In the genomic region with DNA sequence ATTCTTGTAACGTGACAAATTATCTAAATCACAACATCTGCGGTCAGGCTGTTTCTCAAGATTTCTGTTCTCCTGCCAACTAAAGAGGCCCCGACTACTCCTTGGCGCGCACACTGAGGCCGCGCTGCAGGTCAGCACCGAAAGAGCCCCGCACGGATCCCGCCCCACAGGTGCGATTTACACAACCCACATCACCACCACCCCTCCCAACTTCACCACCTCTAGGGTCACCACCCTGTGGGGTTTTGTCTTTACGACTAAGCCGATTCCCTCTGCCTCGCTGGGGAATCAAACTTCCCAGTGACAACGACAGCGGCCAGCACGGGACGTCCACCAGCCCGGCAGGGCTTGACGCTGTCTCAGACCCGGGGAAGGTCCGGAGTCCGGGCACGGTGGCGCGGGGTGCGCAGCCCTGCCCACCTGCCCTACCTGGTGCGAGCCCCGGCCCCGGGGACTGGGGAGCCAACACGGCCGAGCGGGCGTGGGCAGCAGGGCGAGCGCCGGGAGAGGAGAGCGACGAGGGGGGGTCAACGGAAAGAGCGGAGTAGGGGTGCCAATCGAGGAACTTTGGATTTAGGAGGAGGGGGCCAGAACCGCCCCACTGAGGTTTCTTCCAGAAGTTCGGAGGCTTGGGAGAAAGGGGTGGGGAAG, we compare ENCODE assay signal across 8 cellular contexts. TPM values are rescaled to one million over a fixed set of nuclear protein-coding genes. Genes with fewer than 3 reads are reported as not detected.
DNase-seq lines count a peak whose midpoint lies in the region; ATAC-seq and TF ChIP-seq lines count a peak whose summit lies in the region.

No MANE protein-coding gene starts in this region.

- peaks cover 34% of the 10 kb centered on the region for H3F3A ChIP-seq in SK-N-SH (replicated peaks; ENCODE audit: insufficient read depth)

- 1% methylated on average over 31 of the region's 45 CpGs for WGBS in SK-N-SH (ENCODE audit: low lambda C conversion rate)
- 1 to 2% methylated on average over 37 to 39 of the region's 45 CpGs for WGBS in thyroid gland, 2 donors

- no peak for TF ChIP-seq CTCF in SK-N-SH (IDR thresholded peaks at IDR 0.05)
- TF ChIP-seq CTCF in coronary artery (IDR thresholded peaks at IDR 0.05): no peak
- TF ChIP-seq CTCF in lower lobe of right lung (IDR thresholded peaks at IDR 0.05): no peak
- TF ChIP-seq CTCF in thyroid gland (IDR thresholded peaks at IDR 0.05): no peak

- H3K4me2 ChIP-seq in SK-N-SH: peak overlapping the region; percentile 92

- H2AFZ ChIP-seq in SK-N-SH (ENCODE audit: low read depth): peak overlapping the region; percentile 23; the same call in 1 of the 2 replicates

- no peak for TF ChIP-seq EP300 in SK-N-SH (IDR thresholded peaks at IDR 0.05; ENCODE audit: borderline replicate concordance in 1 of 2, low read depth in 1 of 2, low read length in 1 of 2)

- peak in 1 of 2 donors; percentile 24 for TF ChIP-seq POLR2A in thyroid gland (IDR thresholded peaks at IDR 0.05)

- peak overlapping the region; percentile 94 for H3K9ac ChIP-seq in SK-N-SH

- intact Hi-C loops in lower lobe of right lung (cut with DNase I) (no loop called here), thyroid gland (cut with DNase I) (no loop called here)

- CTCF ChIA-PET in SK-N-SH (lab: Yijun Ruan, JAX): no interaction called here

- POLR2A ChIA-PET in SK-N-SH (lab: Yijun Ruan, JAX): no interaction called here

- H3K4me3 ChIP-seq in SK-N-SH (ENCODE audit: low read depth in 2 of 2, low read length in 1 of 2): peak overlapping the region; percentile 79 to 94
- H3K4me3 ChIP-seq in coronary artery: peak overlapping the region; percentile 95
- peak overlapping the region; percentile 79 for H3K4me3 ChIP-seq in lower lobe of right lung
- H3K4me3 ChIP-seq in thyroid gland (replicated peaks in 1 of 3): peak overlapping the region; percentile 76 to 91 (median 78)

- H3K27me3 ChIP-seq in SK-N-SH (ENCODE audit: insufficient read depth) (no peaks in the 10 kb centered on the region), lower lobe of right lung (ENCODE audit: low read depth) (peaks cover 19% of the 10 kb centered on the region), thyroid gland (no peaks in the 10 kb centered on the region)

- peaks cover 57% of the 10 kb centered on the region for H3K79me2 ChIP-seq in SK-N-SH (ENCODE audit: insufficient read depth)

- TF ChIP-seq RAD21 in SK-N-SH (IDR thresholded peaks at IDR 0.05; ENCODE audit: low read length): no peak

- H3K27ac ChIP-seq in SK-N-SH (ENCODE audit: low read depth in 2 of 2, low read length in 1 of 2): peak overlapping the region; percentile 73 to 88
- H3K27ac ChIP-seq in coronary artery: peak overlapping the region; percentile 97 to 99
- peak overlapping the region; percentile 94 for H3K27ac ChIP-seq in lower lobe of right lung
- peak overlapping the region; percentile 91 to 97 (median 95) for H3K27ac ChIP-seq in thyroid gland

- H3K9me3 ChIP-seq in SK-N-SH (no peaks in the 10 kb centered on the region), lower lobe of right lung (no peaks in the 10 kb centered on the region), thyroid gland (no peaks in the 10 kb centered on the region)

- peak; percentile 17 for ATAC-seq in HG02571 (IDR thresholded peaks at IDR 0.05; ENCODE audit: unreplicated experiment)
- ATAC-seq in lower lobe of right lung: peak; percentile 38 to 59
- ATAC-seq in GM19397 (IDR thresholded peaks at IDR 0.05; ENCODE audit: unreplicated experiment): no peak

- H3K9me2 ChIP-seq in SK-N-SH: no peaks in the 10 kb centered on the region

- DNase-seq in DMS114 treated with DMSO at 0.1 percent for 48 hours (lab: John Stamatoyannopoulos, UW; ENCODE audit: unreplicated experiment): peak; percentile 25
- peak; percentile 71 for DNase-seq in SK-N-SH
- peak; percentile 82 for DNase-seq in coronary artery (ENCODE audit: low spot score)
- peak; percentile 57 for DNase-seq in lower lobe of right lung
- DNase-seq in thyroid gland: peak; percentile 52 to 55
- no peak for DNase-seq in SIG-M5 (lab: John Stamatoyannopoulos, UW)

- H3K4me1 ChIP-seq in SK-N-SH (ENCODE audit: control insufficient read depth in 1 of 2, insufficient read depth in 2 of 2, low read depth in 1 of 2, low read length in 1 of 2) (peaks cover 5 to 19% of the 10 kb centered on the region in 2 experiments; a peak in 3 of 4 replicates), lower lobe of right lung (peaks cover 48% of the 10 kb centered on the region), thyroid gland (peaks cover 22 to 49% of the 10 kb centered on the region in 2 donors)

- peaks cover 0 to 21% of the 10 kb centered on the region in 2 experiments for H3K36me3 ChIP-seq in SK-N-SH (replicated peaks in 1 of 2; ENCODE audit: control insufficient read depth in 1 of 2, insufficient read depth in 2 of 2, low read length in 1 of 2)
- H3K36me3 ChIP-seq in lower lobe of right lung: no peaks in the 10 kb centered on the region
- no peaks in the 10 kb centered on the region for H3K36me3 ChIP-seq in thyroid gland

- H4K20me1 ChIP-seq in SK-N-SH (ENCODE audit: insufficient read depth): peaks cover 33% of the 10 kb centered on the region

TF ChIP-seq in SK-N-SH, 30 proteins besides CTCF, POLR2A, EP300 and RAD21:
- TF ChIP-seq, protein P1, sequence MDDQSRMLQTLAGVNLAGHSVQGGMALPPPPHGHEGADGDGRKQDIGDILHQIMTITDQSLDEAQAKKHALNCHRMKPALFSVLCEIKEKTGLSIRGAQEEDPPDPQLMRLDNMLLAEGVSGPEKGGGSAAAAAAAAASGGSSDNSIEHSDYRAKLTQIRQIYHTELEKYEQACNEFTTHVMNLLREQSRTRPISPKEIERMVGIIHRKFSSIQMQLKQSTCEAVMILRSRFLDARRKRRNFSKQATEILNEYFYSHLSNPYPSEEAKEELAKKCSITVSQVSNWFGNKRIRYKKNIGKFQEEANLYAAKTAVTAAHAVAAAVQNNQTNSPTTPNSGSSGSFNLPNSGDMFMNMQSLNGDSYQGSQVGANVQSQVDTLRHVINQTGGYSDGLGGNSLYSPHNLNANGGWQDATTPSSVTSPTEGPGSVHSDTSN (IDR thresholded peaks at IDR 0.05): no peak
- peak; percentile 63 for TF ChIP-seq NFIC (IDR thresholded peaks at IDR 0.05; ENCODE audit: borderline replicate concordance)
- no peak for TF ChIP-seq RXRA (IDR thresholded peaks at IDR 0.05; ENCODE audit: borderline replicate concordance, low read depth)

RNA-seq across cellular contexts. Expression of a gene that starts 0.8 kb away (rescaled TPM):
- polyA plus RNA-seq in SK-N-SH (2012; rRNA removed): 35.9 and 57.1 TPM in 2 replicates
- polyA plus RNA-seq in SK-N-SH (2012; cell fraction: cytosol; rRNA removed): 21.5 and 27.6 TPM in 2 replicates
- polyA plus RNA-seq in SK-N-SH (2012; cell fraction: nucleus; rRNA removed): 156 and 175 TPM in 2 replicates
- total RNA-seq in lower lobe of right lung (35.7 TPM), thyroid gland (100 to 1,000 TPM in 1 of 4 donors, 10 to 100 TPM in 3; 63.9 to 119 (median 92.4) TPM)
